In the genomic region with DNA sequence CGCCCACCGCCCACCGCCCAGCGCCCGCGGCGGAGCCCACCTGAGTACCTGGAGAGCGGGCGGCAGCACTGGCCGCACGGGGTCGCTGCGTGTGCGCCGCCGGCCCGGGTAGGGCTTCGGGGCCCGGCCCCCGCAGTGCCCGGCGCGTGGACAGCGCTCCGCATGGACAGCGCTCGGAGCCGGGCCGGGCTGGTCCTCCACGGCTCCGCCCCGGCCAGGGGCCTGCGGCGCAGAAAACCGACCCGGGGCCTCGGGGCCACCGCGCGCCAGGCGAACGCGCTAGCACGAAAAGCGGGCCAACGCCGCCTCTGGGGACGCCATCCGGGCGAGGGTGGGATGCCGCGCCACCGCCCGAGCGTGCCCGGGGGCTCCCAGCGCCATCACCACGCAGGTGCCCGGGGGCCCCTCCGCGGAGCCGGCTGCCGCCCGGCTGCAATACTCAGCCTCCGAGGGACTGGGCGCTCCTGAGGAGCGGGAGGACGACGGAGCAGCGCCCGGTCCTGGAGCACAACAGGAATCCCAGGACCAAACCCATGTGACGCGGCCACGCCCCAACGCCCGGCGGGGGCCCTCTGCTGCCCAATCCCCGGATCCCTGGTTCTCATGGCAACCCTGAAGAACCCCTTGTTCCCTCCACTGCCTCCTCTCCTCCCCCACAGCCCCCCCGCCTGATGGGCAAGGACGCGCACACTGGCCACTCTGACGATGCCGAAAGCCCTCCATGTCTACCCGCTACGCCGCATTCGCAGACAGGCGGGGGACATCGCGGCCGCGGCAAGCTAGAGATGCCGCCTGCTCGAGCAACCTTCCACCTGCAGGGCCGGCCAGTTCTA, we compare ENCODE assay signal across 9 cellular contexts. TPM values are rescaled to one million over a fixed set of nuclear protein-coding genes. Genes with fewer than 3 reads are reported as not detected.
DNase-seq lines count a peak whose midpoint lies in the region; ATAC-seq, FAIRE-seq and TF ChIP-seq lines count a peak whose summit lies in the region.
"Had no signal": no experiment of that assay in that cellular context is flagged by ENCODE, and none has a peak within 500 bp of the region (broad histone marks: within the 10 kb centered on the region; RNA-seq: fewer than 3 reads in every experiment).

Gene GRB10, minus strand, starts transcription at position 521 of the 833 bp plus-strand sequence. CDS start 50,574 bp downstream, outside the sequence.

- no peak for ATAC-seq in GM18867 (IDR thresholded peaks at IDR 0.05; ENCODE audit: unreplicated experiment)

- peaks cover 4% of the 10 kb centered on the region for H3K27me3 Mint-ChIP-seq in activated naive CD4-positive, alpha-beta T cell treated with anti-CD3 and anti-CD28 coated beads for 36 hours (ENCODE audit: low read depth)
- H3K27me3 Mint-ChIP-seq in activated CD4-positive, alpha-beta memory T cell treated with anti-CD3 and anti-CD28 coated beads for 36 hours = peaks cover 7% of the 10 kb centered on the region

- H3K9me3 Mint-ChIP-seq in activated naive CD4-positive, alpha-beta T cell treated with anti-CD3 and anti-CD28 coated beads for 36 hours = no peaks in the 10 kb centered on the region
- H3K9me3 Mint-ChIP-seq in activated CD4-positive, alpha-beta memory T cell treated with anti-CD3 and anti-CD28 coated beads for 36 hours = no peaks in the 10 kb centered on the region

- no peaks in the 10 kb centered on the region for H3K27me3 ChIP-seq in fibroblast of lung (ENCODE audit: control insufficient read depth, insufficient read depth, low read length)

- TF ChIP-seq CTCF in fibroblast of lung (conservative IDR thresholded peaks at IDR 0.05 in 1 of 2, IDR thresholded peaks at IDR 0.05 in 1 of 2; ENCODE audit: low read depth in 1 of 2, low read length in 2 of 2) = peak in 1 of 2 donors; percentile 7

- no peaks in the 10 kb centered on the region for H3K9me3 ChIP-seq in fibroblast of lung (ENCODE audit: control insufficient read depth, insufficient read depth, low read depth, low read length)

- peak within 1 kb of the TSS; percentile 42 for H3K4me2 ChIP-seq in fibroblast of lung (ENCODE audit: extremely low read depth, insufficient read depth, low read length)

- no peak within 1 kb of the TSS for H3K27ac Mint-ChIP-seq in activated naive CD4-positive, alpha-beta T cell treated with anti-CD3 and anti-CD28 coated beads for 36 hours
- H3K27ac Mint-ChIP-seq in activated CD4-positive, alpha-beta memory T cell treated with anti-CD3 and anti-CD28 coated beads for 36 hours = no peak within 1 kb of the TSS

- no peak within 1 kb of the TSS for H2AFZ ChIP-seq in fibroblast of lung (ENCODE audit: low read length)

- H3K4me1 Mint-ChIP-seq in activated naive CD4-positive, alpha-beta T cell treated with anti-CD3 and anti-CD28 coated beads for 36 hours (ENCODE audit: low read depth) = peaks cover 18% of the 10 kb centered on the region
- peaks cover 21% of the 10 kb centered on the region for H3K4me1 Mint-ChIP-seq in activated CD4-positive, alpha-beta memory T cell treated with anti-CD3 and anti-CD28 coated beads for 36 hours (ENCODE audit: low read depth)

- peaks cover 48% of the 10 kb centered on the region for H3K79me2 ChIP-seq in fibroblast of lung (ENCODE audit: control insufficient read depth, insufficient read depth, low read length)

- CTCF ChIA-PET in activated naive CD4-positive, alpha-beta T cell treated with anti-CD3 and anti-CD28 coated beads for 36 hours (lab: Charles Lee) = interaction anchor here (0.8 to 1.0 kb wide), 2 partner anchors 13 to 378 kb away, joined by 3 read pairs; no protein-coding TSS in a partner anchor
- CTCF ChIA-PET in activated CD4-positive, alpha-beta memory T cell treated with anti-CD3 and anti-CD28 coated beads for 36 hours (lab: Charles Lee) = no interaction called here

- no peaks in the 10 kb centered on the region for H3K36me3 ChIP-seq in fibroblast of lung (ENCODE audit: control insufficient read depth, insufficient read depth, low read length)

- FAIRE-seq in urothelium cell line (lab: Jason Lieb, UNC) (peak; percentile 35), RCC 7860 (lab: Jason Lieb, UNC) (no peak)
- FAIRE-seq: endometrium had no signal

- no peak within 1 kb of the TSS for H3K27ac ChIP-seq in fibroblast of lung (ENCODE audit: insufficient read depth, low read length)

- H3K36me3 Mint-ChIP-seq in activated naive CD4-positive, alpha-beta T cell treated with anti-CD3 and anti-CD28 coated beads for 36 hours (ENCODE audit: low read depth) = no peaks in the 10 kb centered on the region
- H3K36me3 Mint-ChIP-seq in activated CD4-positive, alpha-beta memory T cell treated with anti-CD3 and anti-CD28 coated beads for 36 hours = peaks cover under 1% of the 10 kb centered on the region

- no peaks in the 10 kb centered on the region for H4K20me1 ChIP-seq in fibroblast of lung (ENCODE audit: control insufficient read depth, extremely low read depth, insufficient read depth, low read length)

- intact Hi-C loops in activated naive CD4-positive, alpha-beta T cell treated with anti-CD3 and anti-CD28 coated beads for 36 hours (cut with micrococcal nuclease) = loop anchor here (5.0 kb wide), 1 partner anchor 285 kb away; no protein-coding TSS in a partner anchor
- intact Hi-C loops in activated CD4-positive, alpha-beta memory T cell treated with anti-CD3 and anti-CD28 coated beads for 36 hours (cut with micrococcal nuclease) = loop anchor here (5.0 kb wide), 3 partner anchors 285 to 360 kb away; no protein-coding TSS in a partner anchor

- POLR2A ChIA-PET in activated CD4-positive, alpha-beta memory T cell treated with anti-CD3 and anti-CD28 coated beads for 36 hours (lab: Charles Lee) = no interaction called here

- no peak for DNase-seq in activated naive CD4-positive, alpha-beta T cell treated with anti-CD3 and anti-CD28 coated beads for 36 hours
- DNase-seq in activated naive CD4-positive, alpha-beta T cell treated with Interleukin-2 at 50 U/mL for 16 hours = no peak
- DNase-seq in activated CD4-positive, alpha-beta memory T cell treated with anti-CD3 and anti-CD28 coated beads for 36 hours = no peak
- DNase-seq in fibroblast of lung (ENCODE audit: low read depth in 2 of 2) (peak; percentile 29 to 36), myocyte (ENCODE audit: low read depth) (peak; percentile 53), urothelium cell line (ENCODE audit: low spot score) (no peak), RCC 7860 (ENCODE audit: low spot score) (no peak)

- no peak within 1 kb of the TSS for H3K9ac ChIP-seq in fibroblast of lung (ENCODE audit: insufficient read depth, low read length)

- peak within 1 kb of the TSS; percentile 65 for H3K4me3 Mint-ChIP-seq in activated naive CD4-positive, alpha-beta T cell treated with anti-CD3 and anti-CD28 coated beads for 36 hours
- peak within 1 kb of the TSS; percentile 65 for H3K4me3 Mint-ChIP-seq in activated CD4-positive, alpha-beta memory T cell treated with anti-CD3 and anti-CD28 coated beads for 36 hours

- no peaks in the 10 kb centered on the region for H3K4me1 ChIP-seq in fibroblast of lung (ENCODE audit: control insufficient read depth, extremely low read depth, insufficient read depth, low read length)

- H3K4me3 ChIP-seq in fibroblast of lung (replicated peaks in 1 of 4; ENCODE audit: control extremely low read depth in 1 of 4, insufficient read depth in 1 of 4, low read depth in 3 of 4, low read length in 4 of 4) = peak within 1 kb of the TSS; percentile 8 to 60 (median 39)

RNA-seq across cellular contexts. Expression of gene GRB10, which starts in this region (rescaled TPM):
- total RNA-seq in activated naive CD4-positive, alpha-beta T cell treated with anti-CD3 and anti-CD28 coated beads for 36 hours = 10 to 100 TPM; 24.3 to 30.4 TPM
- 1 to 10 TPM; 8.4 to 9.9 TPM for total RNA-seq in activated CD4-positive, alpha-beta memory T cell treated with anti-CD3 and anti-CD28 coated beads for 36 hours
- total RNA-seq in fibroblast of lung = 40.8 and 64.1 TPM in 2 replicates
- polyA plus RNA-seq in fibroblast of lung = 10.7 and 11.1 TPM in 2 replicates
- polyA plus RNA-seq in fibroblast of lung (2012) = 17.2 and 17.7 TPM in 2 replicates
- 31.0 and 33.8 TPM in 2 replicates for polyA minus RNA-seq in fibroblast of lung (ENCODE audit: low replicate concordance)
- 31.5 and 32.3 TPM in 2 replicates for total RNA-seq in myocyte
- 34.0 TPM for polyA plus RNA-seq in myocyte (2012)

Comparison
In these comparisons a context has a peak if more than half of its experiments do, and no peak if none do; other contexts are left out.
1. DNase-seq: peak in fibroblast of lung (2 of 2) and myocyte (single experiment); none in activated naive CD4-positive, alpha-beta T cell treated with anti-CD3 and anti-CD28 coated beads for 36 hours (single experiment), activated naive CD4-positive, alpha-beta T cell treated with Interleukin-2 at 50 U/mL for 16 hours (single experiment), activated CD4-positive, alpha-beta memory T cell treated with anti-CD3 and anti-CD28 coated beads for 36 hours (single experiment), urothelium cell line (single experiment) and RCC 7860 (single experiment).